Comparison of ENCODE assay signal across 14 cellular contexts in the genomic region with DNA sequence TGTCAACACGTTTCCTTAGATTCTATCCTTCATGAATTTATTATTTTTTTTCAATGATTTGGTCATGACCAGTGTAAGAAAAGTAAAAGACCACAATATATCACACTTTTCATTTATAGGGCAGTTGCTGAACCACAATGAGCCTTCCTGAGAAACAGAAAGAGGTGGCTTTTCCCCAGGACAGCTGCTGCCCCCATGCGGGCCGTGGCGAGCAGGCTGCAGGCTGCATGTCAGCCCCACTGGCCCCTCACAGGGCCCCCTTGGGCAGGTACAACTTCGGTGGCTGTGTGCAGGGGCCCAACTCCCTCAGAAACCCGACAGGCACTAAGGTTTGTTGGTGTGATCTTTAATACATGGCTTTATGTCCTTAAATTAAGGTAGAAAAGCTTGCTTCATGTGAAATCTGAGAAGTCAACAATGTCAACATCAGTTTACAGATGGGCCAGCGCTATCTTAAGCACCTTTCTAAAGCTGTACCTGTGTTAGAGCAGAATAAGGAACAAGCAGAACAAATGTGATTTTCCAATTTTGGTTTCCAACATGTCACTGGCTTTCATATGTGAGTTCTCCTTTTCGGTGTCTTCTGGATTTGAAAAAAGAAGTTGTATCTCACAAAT. TPM values are rescaled to one million over a fixed set of nuclear protein-coding genes. Genes with fewer than 3 reads are reported as not detected.
A peak's percentile ranks its signal among the peaks of the same experiment; 100 is the strongest.
DNase-seq lines count a peak whose midpoint lies in the region; ATAC-seq, FAIRE-seq and TF ChIP-seq lines count a peak whose summit lies in the region.
"Had no signal": no experiment of that assay in that cellular context is flagged by ENCODE, and none has a peak within 500 bp of the region (broad histone marks: within the 10 kb centered on the region; RNA-seq: fewer than 3 reads in every experiment).

No MANE protein-coding gene starts in this region.

- POLR2A ChIA-PET in AG04450 (lab: Yijun Ruan, JAX), result no interaction called here

- H3K27ac Mint-ChIP-seq in astrocyte (ENCODE audit: unreplicated experiment), result no peak overlapping the region
- H3K27ac Mint-ChIP-seq in natural killer cell treated with Interleukin-12 subunit alpha and Interleukin-12 subunit beta and Interleukin-15 and Interleukin-18, amount 100 ng/mL, for 72 hours, result no peak overlapping the region
- H3K27ac Mint-ChIP-seq: activated CD4-positive, alpha-beta T cell treated with anti-CD3 and anti-CD28 coated beads for 36 hours; activated naive CD8-positive, alpha-beta T cell; CD4-positive, CD25-positive, alpha-beta regulatory T cell had no signal

- ATAC-seq in natural killer cell treated with Interleukin-12 subunit alpha and Interleukin-12 subunit beta and Interleukin-15 and Interleukin-18, amount 100 ng/mL, for 72 hours, result no peak
- ATAC-seq: activated CD4-positive, alpha-beta T cell treated with anti-CD3 and anti-CD28 coated beads for 36 hours; esophagus mucosa; sciatic nerve had no signal

- peaks cover 2% of the 10 kb centered on the region for H3K9me3 Mint-ChIP-seq in astrocyte (ENCODE audit: unreplicated experiment)
- H3K9me3 Mint-ChIP-seq in natural killer cell treated with Interleukin-12 subunit alpha and Interleukin-12 subunit beta and Interleukin-15 and Interleukin-18, amount 100 ng/mL, for 72 hours, result no peaks in the 10 kb centered on the region

- H3K36me3 Mint-ChIP-seq in astrocyte (ENCODE audit: low read depth, unreplicated experiment), result peaks cover 22% of the 10 kb centered on the region
- no peaks in the 10 kb centered on the region for H3K36me3 Mint-ChIP-seq in natural killer cell treated with Interleukin-12 subunit alpha and Interleukin-12 subunit beta and Interleukin-15 and Interleukin-18, amount 100 ng/mL, for 72 hours
- H3K36me3 Mint-ChIP-seq: activated naive CD8-positive, alpha-beta T cell; CD4-positive, CD25-positive, alpha-beta regulatory T cell had no signal

- H3K4me3 ChIP-seq in AG04450 (ENCODE audit: low read depth, low read length) (no peak overlapping the region), astrocyte (ENCODE audit: insufficient read depth, low read depth, low read length) (no peak overlapping the region)

- TF ChIP-seq CTCF in AG04450 (IDR thresholded peaks at IDR 0.05; ENCODE audit: low read depth, low read length), result peak; percentile 60
- no peak for TF ChIP-seq CTCF in GM20000 (IDR thresholded peaks at IDR 0.05; ENCODE audit: extremely low read depth, missing control alignments)
- peak; percentile 31 for TF ChIP-seq CTCF in astrocyte (IDR thresholded peaks at IDR 0.05; ENCODE audit: insufficient read depth, low read depth, low read length)

- H3K27me3 Mint-ChIP-seq in astrocyte (ENCODE audit: low read depth, unreplicated experiment), result peaks cover 7% of the 10 kb centered on the region
- peaks cover 34 to 48% of the 10 kb centered on the region in 2 donors for H3K27me3 Mint-ChIP-seq in natural killer cell treated with Interleukin-12 subunit alpha and Interleukin-12 subunit beta and Interleukin-15 and Interleukin-18, amount 100 ng/mL, for 72 hours

- H2AFZ ChIP-seq in astrocyte (ENCODE audit: low read depth, low read length), result no peak overlapping the region

- H3K27ac ChIP-seq in AG04450 (ENCODE audit: low read depth, low read length) (no peak overlapping the region), astrocyte (ENCODE audit: low read depth, low read length) (no peak overlapping the region)

- no peak overlapping the region for H3K4me3 Mint-ChIP-seq in astrocyte (ENCODE audit: unreplicated experiment)
- no peak overlapping the region for H3K4me3 Mint-ChIP-seq in natural killer cell treated with Interleukin-12 subunit alpha and Interleukin-12 subunit beta and Interleukin-15 and Interleukin-18, amount 100 ng/mL, for 72 hours
- H3K4me3 Mint-ChIP-seq: activated CD4-positive, alpha-beta T cell treated with anti-CD3 and anti-CD28 coated beads for 36 hours; activated naive CD8-positive, alpha-beta T cell; CD4-positive, CD25-positive, alpha-beta regulatory T cell had no signal

- no peaks in the 10 kb centered on the region for H3K4me1 Mint-ChIP-seq in astrocyte (ENCODE audit: low read depth, unreplicated experiment)
- no peaks in the 10 kb centered on the region for H3K4me1 Mint-ChIP-seq in natural killer cell treated with Interleukin-12 subunit alpha and Interleukin-12 subunit beta and Interleukin-15 and Interleukin-18, amount 100 ng/mL, for 72 hours (ENCODE audit: low read depth in 2 of 2)
- H3K4me1 Mint-ChIP-seq: activated CD4-positive, alpha-beta T cell treated with anti-CD3 and anti-CD28 coated beads for 36 hours; CD4-positive, CD25-positive, alpha-beta regulatory T cell had no signal

- H3K4me1 ChIP-seq in astrocyte (ENCODE audit: insufficient read depth, low read length), result no peaks in the 10 kb centered on the region

- no peak overlapping the region for H3K9ac ChIP-seq in astrocyte (ENCODE audit: low read length)

- DNase-seq in AG04450 (ENCODE audit: low read depth, low spot score), result no peak
- peak; percentile 52 for DNase-seq in GM20000 (ENCODE audit: low spot score)
- no peak for DNase-seq in astrocyte (ENCODE audit: low read depth)
- DNase-seq in iPS DF 4.7 (ENCODE audit: extremely low read depth, low spot score), result peak; percentile 14
- no peak for DNase-seq in NCI-H2081 (lab: John Stamatoyannopoulos, UW)
- DNase-seq in LoVo (ENCODE audit: low spot score), result no peak
- no peak for DNase-seq in epidermal melanocyte (ENCODE audit: insufficient read length, low spot score)
- no peak for DNase-seq in natural killer cell treated with Interleukin-12 subunit alpha and Interleukin-12 subunit beta and Interleukin-15 and Interleukin-18, amount 100 ng/mL, for 72 hours (ENCODE audit: low spot score)
- DNase-seq: activated CD4-positive, alpha-beta T cell treated with anti-CD3 and anti-CD28 coated beads for 36 hours; CD4-positive, CD25-positive, alpha-beta regulatory T cell had no signal

- H3K4me2 ChIP-seq in astrocyte (ENCODE audit: low read length), result no peak overlapping the region

- H4K20me1 ChIP-seq in astrocyte (ENCODE audit: insufficient read depth, low read length), result peaks cover 7% of the 10 kb centered on the region

- CTCF ChIA-PET in AG04450 (lab: Charles Lee), result interaction anchor here (0.5 to 1.0 kb wide), 3 partner anchors 34 to 1376 kb away, joined by 3 to 4 read pairs (median 4); no protein-coding TSS in a partner anchor

- peaks cover 6% of the 10 kb centered on the region for H3K27me3 ChIP-seq in AG04450 (ENCODE audit: control insufficient read depth, insufficient read depth, low read length)
- no peaks in the 10 kb centered on the region for H3K27me3 ChIP-seq in astrocyte (ENCODE audit: insufficient read depth, low read length)

- H3K9me3 ChIP-seq in AG04450 (ENCODE audit: control insufficient read depth, insufficient read depth, low read length) (no peaks in the 10 kb centered on the region), astrocyte (ENCODE audit: insufficient read depth, low read depth, low read length) (no peaks in the 10 kb centered on the region)

- H3K79me2 ChIP-seq in astrocyte (ENCODE audit: insufficient read depth, low read length), result no peaks in the 10 kb centered on the region

- H3K36me3 ChIP-seq in astrocyte (ENCODE audit: insufficient read depth, low read length), result no peaks in the 10 kb centered on the region

- FAIRE-seq in astrocyte (lab: Jason Lieb, UNC), result no peak
- FAIRE-seq: GM18507 had no signal

RNA-seq across cellular contexts. Expression of gene BEND7, which starts 10.6 kb away (rescaled TPM):
- polyA plus RNA-seq in AG04450 (2011; rRNA removed), result 2.1 TPM in 2 replicates
- polyA minus RNA-seq in AG04450 (2011; rRNA and poly(A)+ RNA removed), result 1.1 and 1.2 TPM in 2 replicates
- 15.9 and 21.1 TPM in 2 replicates for total RNA-seq in astrocyte
- total RNA-seq in natural killer cell treated with Interleukin-12 subunit alpha and Interleukin-12 subunit beta and Interleukin-15 and Interleukin-18, amount 100 ng/mL, for 72 hours, result not detected
- total RNA-seq: activated CD4-positive, alpha-beta T cell treated with anti-CD3 and anti-CD28 coated beads for 36 hours had no signal
- polyA plus RNA-seq: CD4-positive, CD25-positive, alpha-beta regulatory T cell had no signal

Comparison
In these comparisons a context has a peak if more than half of its experiments do, and no peak if none do; other contexts are left out.
1. DNase-seq: peak in GM20000 (single experiment) and iPS DF 4.7 (single experiment); none in AG04450 (single experiment), astrocyte (single experiment), NCI-H2081 (0 of 2), LoVo (single experiment), epidermal melanocyte (single experiment) and natural killer cell treated with Interleukin-12 subunit alpha and Interleukin-12 subunit beta and Interleukin-15 and Interleukin-18, amount 100 ng/mL, for 72 hours (single experiment).
2. RNA of gene BEND7, which starts 10.6 kb away (total RNA-seq): 15.9 to 21.1 TPM in astrocyte; not detected in natural killer cell treated with Interleukin-12 subunit alpha and Interleukin-12 subunit beta and Interleukin-15 and Interleukin-18, amount 100 ng/mL, for 72 hours; every median in the first group is over 10 times any median in the second.